Comparison of ENCODE assay signal across 24 cellular contexts in the genomic region with DNA sequence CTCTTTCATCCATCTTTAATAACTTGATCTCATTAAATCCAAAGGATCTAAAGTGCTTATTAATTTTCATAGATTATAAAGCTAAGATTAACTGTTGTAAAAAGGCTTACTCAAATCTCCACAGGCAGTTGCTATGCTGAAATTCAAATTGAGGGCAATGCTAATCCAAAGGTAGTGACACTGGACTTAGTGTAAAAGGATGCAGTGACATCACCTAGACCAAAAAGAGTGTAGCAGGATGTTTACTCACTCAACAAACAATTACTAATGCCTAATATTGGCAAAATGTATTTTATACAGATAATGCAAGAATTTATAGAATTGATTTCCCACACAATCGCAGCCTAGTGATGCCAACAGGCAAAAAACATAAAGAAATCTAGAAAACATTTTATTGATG.
DNase-seq lines count a peak whose midpoint lies in the region; ATAC-seq, FAIRE-seq and TF ChIP-seq lines count a peak whose summit lies in the region.
"Had no signal": no experiment of that assay in that cellular context is flagged by ENCODE, and none has a peak within 500 bp of the region (broad histone marks: within the 10 kb centered on the region; RNA-seq: fewer than 3 reads in every experiment).

No MANE protein-coding gene starts in this region.

- H3K9me3 ChIP-seq in small intestine (ENCODE audit: control insufficient read depth, low read depth), result no peaks in the 10 kb centered on the region
- H3K9me3 ChIP-seq: A549; BLaER1 treated with 17β-estradiol and CSF1 and Interleukin-3, amounts not matched to agents 10 nM and 100 nM; Caco-2 had no signal

- FAIRE-seq in bronchial epithelial cell (lab: Jason Lieb, UNC), result no peak
- no peak for FAIRE-seq in small intestine (lab: Jason Lieb, UNC)
- FAIRE-seq: A549, GM12878, GM12892 had no signal

- no peaks in the 10 kb centered on the region for H3K27me3 ChIP-seq in bronchial epithelial cell (ENCODE audit: control insufficient read depth, insufficient read depth, low read length)
- no peaks in the 10 kb centered on the region for H3K27me3 ChIP-seq in small intestine (ENCODE audit: control insufficient read depth in 2 of 2, insufficient read depth in 2 of 2, low read length in 2 of 2)
- H3K27me3 ChIP-seq: BLaER1 treated with 17β-estradiol and CSF1 and Interleukin-3, amounts not matched to agents 10 nM and 100 nM had no signal

- no peak overlapping the region for H3K27ac ChIP-seq in small intestine (ENCODE audit: low read depth in 1 of 2, low read length in 1 of 2)
- H3K27ac ChIP-seq: 22Rv1; A549; BLaER1 treated with 17β-estradiol and CSF1 and Interleukin-3, amounts not matched to agents 10 nM and 100 nM; C4-2B had no signal

- WGBS in small intestine, 3 donors, result 78 to 85% (median 83%) methylated on average over 1 of the region's 1 CpG

- no peak for ATAC-seq in GM18909 (IDR thresholded peaks at IDR 0.05; ENCODE audit: poor library complexity, unreplicated experiment)
- ATAC-seq: A549; CD8-positive, alpha-beta T cell; GM12878 had no signal

- no peaks in the 10 kb centered on the region for H3K4me1 ChIP-seq in small intestine (ENCODE audit: control insufficient read depth in 2 of 2, insufficient read depth in 1 of 2, low read depth in 1 of 2, low read length in 1 of 2)
- H3K4me1 ChIP-seq: A549, Caco-2 had no signal

- DNase-seq in DMS53 (lab: John Stamatoyannopoulos, UW) (peak; percentile 21), DMS53 treated with DMSO at 0.1 percent for 48 hours (lab: John Stamatoyannopoulos, UW; ENCODE audit: unreplicated experiment) (no peak), D341Med (ENCODE audit: low spot score) (peak; percentile 31), bronchial epithelial cell (ENCODE audit: low read depth) (peak; percentile 1), retinal pigment epithelial cell (ENCODE audit: low read depth) (peak; percentile 7), small intestine (no peak)
- DNase-seq: AML-193; Caco-2; Calu3; CD4-positive, alpha-beta T cell; CD8-positive, alpha-beta T cell; DMS 273 treated with DMSO at 0.1 percent for 48 hours; DMS153; DMS79; DND-41; EL; GDM1 had no signal

- H3K36me3 ChIP-seq in bronchial epithelial cell (ENCODE audit: control insufficient read depth, insufficient read depth, low read length), result no peaks in the 10 kb centered on the region
- no peaks in the 10 kb centered on the region for H3K36me3 ChIP-seq in small intestine (ENCODE audit: control insufficient read depth in 2 of 2, insufficient read depth in 2 of 2, low read length in 2 of 2)
- H3K36me3 ChIP-seq: BLaER1 treated with 17β-estradiol and CSF1 and Interleukin-3, amounts not matched to agents 10 nM and 100 nM had no signal

- no peak for TF ChIP-seq CTCF in bronchial epithelial cell (IDR thresholded peaks at IDR 0.05; ENCODE audit: insufficient read depth, low read length, severe bottlenecking)
- TF ChIP-seq CTCF in retinal pigment epithelial cell (conservative IDR thresholded peaks at IDR 0.05; ENCODE audit: low read depth, low read length), result no peak

- no peak overlapping the region for H3K4me3 ChIP-seq in bronchial epithelial cell (ENCODE audit: low read depth, low read length)
- H3K4me3 ChIP-seq in retinal pigment epithelial cell (ENCODE audit: low read length), result no peak overlapping the region
- H3K4me3 ChIP-seq in small intestine (ENCODE audit: low read depth in 1 of 2, low read length in 2 of 2), result no peak overlapping the region
- H3K4me3 ChIP-seq: A549; BLaER1 treated with 17β-estradiol and CSF1 and Interleukin-3, amounts not matched to agents 10 nM and 100 nM; GM12878 had no signal

Comparison
In these comparisons a context has a peak if more than half of its experiments do, and no peak if none do; other contexts are left out.
1. DNase-seq: peak in DMS53 (single experiment), D341Med (single experiment), bronchial epithelial cell (single experiment) and retinal pigment epithelial cell (single experiment); none in DMS53 treated with DMSO at 0.1 percent for 48 hours (single experiment) and small intestine (single experiment).